Comparison of ENCODE assay signal across 7 cellular contexts in genomic region chr10:70887804-70888800, GRCh38. TPM values are rescaled to one million over a fixed set of nuclear protein-coding genes. Genes with fewer than 3 reads are reported as not detected.
DNase-seq lines count a peak whose midpoint lies in the region; ATAC-seq and TF ChIP-seq lines count a peak whose summit lies in the region.

TSS of gene PCBD1 (minus strand) at chr10:70888565. CDS start at chr10:70888533, 32 bp downstream.

- H3K27me3 Mint-ChIP-seq in chondrocyte (ENCODE audit: low read depth) = no peaks in the 10 kb centered on the region

- no peak for TF ChIP-seq CTCF in chondrocyte (IDR thresholded peaks at IDR 0.05)

- ATAC-seq in GM18498 (IDR thresholded peaks at IDR 0.05; ENCODE audit: unreplicated experiment) (peak; percentile 75), HG02623 (IDR thresholded peaks at IDR 0.05; ENCODE audit: unreplicated experiment) (peak; percentile 59), left colon (peak; percentile 96)

- H3K4me3 Mint-ChIP-seq in chondrocyte (ENCODE audit: unreplicated experiment) = peak within 1 kb of the TSS; percentile 71

- DNase-seq in NCI-H1436 treated with DMSO at 0.1 percent for 48 hours (lab: John Stamatoyannopoulos, UW) (peak; percentile 41), chondrocyte (ENCODE audit: low spot score) (no peak), left colon (peak; percentile 85)
- peak; percentile 71 for DNase-seq in activated CD4-positive, CD25-positive, alpha-beta regulatory T cell treated with anti-CD3 and anti-CD28 coated beads, Interleukin-2, amount 50 U/mL, for 72 hours
- DNase-seq in stimulated activated CD4-positive, alpha-beta T cell treated with anti-CD3 and anti-CD28 coated beads, Interleukin-1b, Interleukin-23, amount 100 ng/mL, for 4 hours (ENCODE audit: low read depth in 2 of 2) = peak; percentile 67 to 70

- peak within 1 kb of the TSS; percentile 74 for H3K27ac Mint-ChIP-seq in chondrocyte (ENCODE audit: unreplicated experiment)

- peaks cover 10% of the 10 kb centered on the region for H3K36me3 Mint-ChIP-seq in chondrocyte (ENCODE audit: low read depth)

- intact Hi-C loops in left colon (cut with DNase I, micrococcal nuclease) = no loop called here

- H3K4me1 Mint-ChIP-seq in chondrocyte (ENCODE audit: low read depth) = peaks cover 13% of the 10 kb centered on the region

- no peaks in the 10 kb centered on the region for H3K9me3 Mint-ChIP-seq in chondrocyte (ENCODE audit: low read depth)

RNA-seq across cellular contexts. Expression of gene PCBD1, which starts in this region (rescaled TPM):
- total RNA-seq in chondrocyte (38.4 to 55.0 TPM (median 49.3 TPM) in 3 replicates), left colon (10 to 100 TPM; 67.6 to 78.2 TPM)
